1 cellular context compared by ENCODE assay signal in the genomic region with DNA sequence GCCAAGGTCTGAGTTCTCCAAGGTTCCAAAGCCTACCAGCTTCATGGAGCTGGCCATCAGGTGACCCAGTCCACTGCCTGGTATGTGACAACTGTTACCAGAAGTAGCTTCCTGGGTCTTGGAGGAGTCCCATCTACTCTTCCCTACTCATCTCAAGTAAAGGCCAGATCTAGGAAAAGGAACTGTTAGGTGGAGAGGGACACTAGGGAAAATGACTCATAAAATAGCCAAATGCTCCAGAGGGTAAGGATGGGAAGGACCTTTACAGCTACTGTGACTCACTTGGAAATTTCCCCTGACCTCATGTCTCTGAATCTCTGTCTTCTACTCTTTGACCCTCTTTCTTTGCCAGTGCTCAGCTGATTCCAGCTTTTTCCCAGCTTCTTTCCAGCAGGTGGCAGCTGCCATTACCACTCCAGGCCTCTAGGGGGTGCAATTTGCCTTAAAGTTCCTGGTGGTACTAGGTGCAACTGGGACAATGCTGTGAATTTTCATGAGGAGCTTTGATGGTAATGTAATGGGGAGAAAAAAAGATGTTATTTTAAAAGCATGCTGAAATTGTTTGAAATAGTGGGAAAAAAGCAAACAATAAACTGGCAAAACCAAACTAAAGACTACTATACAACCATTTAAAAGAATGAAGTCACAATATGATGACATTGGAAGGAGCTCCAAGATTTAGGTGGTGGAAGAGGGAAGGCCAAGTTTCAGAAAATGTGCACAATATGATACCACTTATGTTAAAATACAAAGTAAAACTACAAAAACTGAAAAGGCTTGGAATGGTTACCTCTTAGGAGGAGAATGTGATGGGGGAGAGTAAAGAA.
TF ChIP-seq lines count a peak whose summit lies in the region.

No MANE protein-coding gene starts in this region.

TF ChIP-seq in Ishikawa, 13 proteins besides CTCF, POLR2A, EP300 and RAD21 (continued from another document):
- no peak for TF ChIP-seq TCF12 (IDR thresholded peaks at IDR 0.05; ENCODE audit: low read depth)
- no peak for TF ChIP-seq YY1 (IDR thresholded peaks at IDR 0.05; ENCODE audit: low read depth)
- TF ChIP-seq TEAD4 (IDR thresholded peaks at IDR 0.05) = no peak
